ENCODE assay signal across 18 cellular contexts in genomic region chr12:129305851-129306250, GRCh38.
"Had no signal": no experiment of that assay in that cellular context is flagged by ENCODE, and none has a peak within 500 bp of the region (broad histone marks: within the 10 kb centered on the region; RNA-seq: fewer than 3 reads in every experiment).

No MANE protein-coding gene starts in this region.

- DNase-seq: hypothalamus; immature natural killer cell; islet precursor cell; left ventricle myocardium inferior; mesendoderm; mucosa of descending colon; naive thymus-derived CD4-positive, alpha-beta T cell; ovary; right lobe of liver; stimulated activated CD4-positive, alpha-beta T cell treated with anti-CD3 and anti-CD28 coated beads, Interleukin-1b, Interleukin-23, amount 100 ng/mL, for 48 hours; stimulated activated CD4-positive, alpha-beta T cell treated with anti-CD3 and anti-CD28 coated beads, Interleukin-4, amount 100 ng/mL, for 1 hour; stimulated activated naive B cell treated with anti-CD40 and anti-IgM and Interleukin-4, amounts not matched to agents 10 μg/mL and 1 μg/mL and 100 μg/mL, for 72 hours; stimulated activated naive CD8-positive, alpha-beta T cell treated with anti-CD3 and anti-CD28 coated beads, Interleukin-15, Interleukin-2, amounts not matched to agents 100 U/mL and 50 U/mL, for 24 hours; stomach; tibial artery; trophoblast cell; upper lobe of right lung had no signal

- ATAC-seq: mucosa of descending colon; naive thymus-derived CD4-positive, alpha-beta T cell; natural killer cell treated with Interleukin-12 subunit alpha and Interleukin-12 subunit beta and Interleukin-15 and Interleukin-18, amount 100 ng/mL, for 72 hours; right lobe of liver; stimulated activated naive B cell treated with anti-CD40 and anti-IgM and Interleukin-4, amounts not matched to agents 10 μg/mL and 1 μg/mL and 100 μg/mL, for 72 hours; stimulated activated naive CD8-positive, alpha-beta T cell treated with anti-CD3 and anti-CD28 coated beads, Interleukin-15, Interleukin-2, amounts not matched to agents 100 U/mL and 50 U/mL, for 24 hours; upper lobe of right lung had no signal
